Comparison of ENCODE assay signal across 20 cellular contexts in genomic region chr11:44199816-44200215, GRCh38.
"Had no signal": no experiment of that assay in that cellular context is flagged by ENCODE, and none has a peak within 500 bp of the region (broad histone marks: within the 10 kb centered on the region; RNA-seq: fewer than 3 reads in every experiment).

No MANE protein-coding gene starts in this region.

- ATAC-seq: activated CD8-positive, alpha-beta T cell treated with anti-CD3 and anti-CD28 coated beads, Interleukin-2, amount 10 ng/mL, durations not matched to agents 7 days and 5 days; activated naive CD8-positive, alpha-beta T cell treated with anti-CD3 and anti-CD28 coated beads, Interleukin-2, amount 50 U/mL, for 24 hours; activated T-cell treated with anti-CD3 and anti-CD28 coated beads, Interleukin-2, amount 50 U/mL, for 4 hours; gastrocnemius medialis; left ventricle myocardium superior; right lobe of liver had no signal

- H3K4me3 ChIP-seq: coronary artery, gastrocnemius medialis, right lobe of liver, stomach had no signal

- H3K36me3 ChIP-seq: right lobe of liver had no signal

- DNase-seq: activated CD4-positive, alpha-beta T cell treated with anti-CD3 and anti-CD28 coated beads, Interleukin-2, amount 10 ng/mL, durations not matched to agents 7 days and 5 days; activated CD8-positive, alpha-beta T cell treated with anti-CD3 and anti-CD28 coated beads, Interleukin-2, amount 10 ng/mL, durations not matched to agents 7 days and 5 days; activated effector memory CD4-positive, alpha-beta T cell treated with Interleukin-2 at 50 U/mL for 16 hours; activated naive CD4-positive, alpha-beta T cell treated with anti-CD3 and anti-CD28 coated beads, Interleukin-2, amount 10 ng/mL, durations not matched to agents 7 days and 5 days; activated naive CD8-positive, alpha-beta T cell treated with anti-CD3 and anti-CD28 coated beads, Interleukin-2, amount 50 U/mL, for 24 hours; activated T-cell treated with anti-CD3 and anti-CD28 coated beads, Interleukin-2, amount 50 U/mL, for 4 hours; aorta; erythroblast; gastrocnemius medialis; head of caudate nucleus; immature natural killer cell; kidney glomerular epithelial cell; left ventricle myocardium superior; right lobe of liver; small intestine; stimulated activated CD4-positive, alpha-beta T cell treated with anti-CD3 and anti-CD28 coated beads, Interleukin-4, amount 100 ng/mL, for 1 hour; stomach; T-helper 1 cell; T1000 had no signal

- H3K27me3 ChIP-seq: gastrocnemius medialis, right lobe of liver, stomach had no signal

- H3K9me3 ChIP-seq: gastrocnemius medialis, right lobe of liver had no signal
